Comparison of ENCODE assay signal across 8 cellular contexts in the genomic region with DNA sequence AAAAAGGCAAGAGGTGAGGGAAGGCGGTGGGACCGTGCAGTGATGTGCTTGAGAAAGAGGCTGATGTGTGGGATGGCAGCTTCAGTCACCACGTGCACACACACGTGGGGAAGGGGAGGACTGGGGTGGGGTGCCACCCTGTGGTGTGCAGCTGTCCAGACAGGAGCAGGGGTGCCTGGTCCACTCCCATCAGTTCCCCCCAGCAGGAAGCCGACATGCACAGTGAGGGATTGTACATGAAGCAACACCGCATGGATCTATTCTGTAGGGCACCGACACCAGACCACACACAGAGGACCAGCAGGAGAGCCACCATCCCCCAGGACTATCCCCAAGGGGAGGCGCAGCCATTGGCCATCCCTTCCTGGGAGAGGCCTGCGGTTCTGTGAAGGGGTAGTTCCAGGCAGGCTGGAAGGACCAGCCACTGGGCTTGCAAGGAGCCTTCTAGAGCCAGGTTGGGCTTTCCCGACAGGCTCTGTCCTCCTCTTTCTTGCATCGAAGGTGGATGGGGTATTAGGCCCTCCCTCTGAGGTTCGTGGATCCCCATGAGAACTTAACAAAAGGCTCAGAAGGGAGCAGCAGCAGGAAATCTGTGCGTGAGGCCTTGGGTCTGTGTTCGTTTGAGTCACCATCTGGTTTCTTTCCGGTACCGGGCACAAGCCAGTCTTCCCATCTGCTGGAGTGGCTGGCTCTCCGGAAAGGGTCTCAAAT. TPM values are rescaled to one million over a fixed set of nuclear protein-coding genes. Genes with fewer than 3 reads are reported as not detected.
DNase-seq lines count a peak whose midpoint lies in the region; ATAC-seq and TF ChIP-seq lines count a peak whose summit lies in the region.

No MANE protein-coding gene starts in this region.

- DNase-seq in CD8-positive, alpha-beta T cell, result no peak
- DNase-seq in cardiac fibroblast (ENCODE audit: low read depth in 2 of 2) (peak; percentile 47 to 73), iPS-NIHi11 (ENCODE audit: low spot score) (no peak), NCI-H2227 (lab: John Stamatoyannopoulos, UW; ENCODE audit: unreplicated experiment) (no peak)

- H3K36me3 Mint-ChIP-seq in CD8-positive, alpha-beta T cell, result no peaks in the 10 kb centered on the region
- no peaks in the 10 kb centered on the region for H3K36me3 Mint-ChIP-seq in nephron (ENCODE audit: low read depth)

- intact Hi-C loops in CD8-positive, alpha-beta T cell (cut with DNase I, micrococcal nuclease), result loop anchor here (1.0 to 5.0 kb wide), 5 partner anchors 92 to 419 kb away; no protein-coding TSS in a partner anchor

- no peak for ATAC-seq in CD8-positive, alpha-beta T cell
- ATAC-seq in GM21529 (IDR thresholded peaks at IDR 0.05; ENCODE audit: unreplicated experiment) (no peak), GM19395 (IDR thresholded peaks at IDR 0.05; ENCODE audit: unreplicated experiment) (no peak)

- no peaks in the 10 kb centered on the region for H3K9me3 Mint-ChIP-seq in CD8-positive, alpha-beta T cell
- H3K9me3 Mint-ChIP-seq in nephron, result no peaks in the 10 kb centered on the region

- CTCF ChIA-PET in CD8-positive, alpha-beta T cell (lab: Charles Lee), result interaction anchor here (0.6 to 1.9 kb wide), 13 partner anchors 10 to 421 kb away, joined by 3 to 13 read pairs (median 5); no protein-coding TSS in a partner anchor

- no peak overlapping the region for H3K9ac ChIP-seq in HUES6 (ENCODE audit: low read length)

- no peak overlapping the region for H3K4me3 ChIP-seq in CD8-positive, alpha-beta T cell (ENCODE audit: low read depth, low read length)
- peak overlapping the region; percentile 34; the same call in 1 of the 2 replicates for H3K4me3 ChIP-seq in HUES6 (ENCODE audit: low read depth, low read length)
- no peak overlapping the region for H3K4me3 ChIP-seq in cardiac fibroblast (replicated peaks in 1 of 2; ENCODE audit: low read depth in 2 of 2, low read length in 2 of 2)

- H3K4me1 ChIP-seq in CD8-positive, alpha-beta T cell (ENCODE audit: insufficient read depth, low read length), result peaks cover 5% of the 10 kb centered on the region
- H3K4me1 ChIP-seq in HUES6 (ENCODE audit: control insufficient read depth, insufficient read depth, low read length), result peaks cover 42% of the 10 kb centered on the region

- no peak overlapping the region for H3K27ac ChIP-seq in CD8-positive, alpha-beta T cell (ENCODE audit: low read depth, low read length)
- H3K27ac ChIP-seq in HUES6 (ENCODE audit: low read depth, low read length), result no peak overlapping the region

- no peak for TF ChIP-seq CTCF in CD8-positive, alpha-beta T cell (IDR thresholded peaks at IDR 0.05)
- TF ChIP-seq CTCF in cardiac fibroblast (IDR thresholded peaks at IDR 0.05; ENCODE audit: low read depth, low read length) (no peak), nephron (IDR thresholded peaks at IDR 0.05; ENCODE audit: unreplicated experiment in 3 of 3) (no peak)

- POLR2A ChIA-PET in CD8-positive, alpha-beta T cell (lab: Charles Lee), result interaction anchor here (1.0 kb wide), 1 partner anchor 90 kb away, joined by 3 read pairs; no protein-coding TSS in a partner anchor

- H3K4me3 Mint-ChIP-seq in CD8-positive, alpha-beta T cell, result peak overlapping the region; percentile 32
- peak overlapping the region; percentile 27 to 60 (median 37) for H3K4me3 Mint-ChIP-seq in nephron

- no peaks in the 10 kb centered on the region for H3K36me3 ChIP-seq in CD8-positive, alpha-beta T cell (ENCODE audit: insufficient read depth, low read length)
- H3K36me3 ChIP-seq in HUES6 (ENCODE audit: control insufficient read depth, insufficient read depth, low read length), result no peaks in the 10 kb centered on the region

- H3K27me3 ChIP-seq in CD8-positive, alpha-beta T cell (ENCODE audit: insufficient read depth, low read length), result no peaks in the 10 kb centered on the region
- H3K27me3 ChIP-seq in HUES6 (ENCODE audit: control insufficient read depth, insufficient read depth, low read length), result 0 out of 2 replicates have a peak, but pooled peaks cover 6% of the 10 kb centered on the region

- H3K4me1 Mint-ChIP-seq in CD8-positive, alpha-beta T cell (ENCODE audit: low read depth), result peaks cover 17% of the 10 kb centered on the region
- H3K4me1 Mint-ChIP-seq in nephron, result peaks cover 65% of the 10 kb centered on the region

- no peaks in the 10 kb centered on the region for H3K9me3 ChIP-seq in CD8-positive, alpha-beta T cell (ENCODE audit: low read length)
- H3K9me3 ChIP-seq in HUES6 (ENCODE audit: control insufficient read depth, insufficient read depth, low read depth, low read length), result no peaks in the 10 kb centered on the region

- peaks cover 6% of the 10 kb centered on the region for H3K27me3 Mint-ChIP-seq in CD8-positive, alpha-beta T cell (ENCODE audit: low read depth)
- peaks cover 8% of the 10 kb centered on the region for H3K27me3 Mint-ChIP-seq in nephron (ENCODE audit: low read depth)

- no peak overlapping the region for H3K27ac Mint-ChIP-seq in CD8-positive, alpha-beta T cell
- peak overlapping the region; percentile 95 to 96 (median 96) for H3K27ac Mint-ChIP-seq in nephron

RNA-seq across cellular contexts. Expression of a gene that starts 59.7 kb away (rescaled TPM):
- total RNA-seq in CD8-positive, alpha-beta T cell, result 1 to 10 TPM; 2.5 to 2.7 TPM

Comparison
In these comparisons a context has a peak if more than half of its experiments do, and no peak if none do; other contexts are left out.
1. DNase-seq: peak in cardiac fibroblast (2 of 2); none in CD8-positive, alpha-beta T cell (0 of 7), iPS-NIHi11 (single experiment) and NCI-H2227 (single experiment).